In the genomic region with DNA sequence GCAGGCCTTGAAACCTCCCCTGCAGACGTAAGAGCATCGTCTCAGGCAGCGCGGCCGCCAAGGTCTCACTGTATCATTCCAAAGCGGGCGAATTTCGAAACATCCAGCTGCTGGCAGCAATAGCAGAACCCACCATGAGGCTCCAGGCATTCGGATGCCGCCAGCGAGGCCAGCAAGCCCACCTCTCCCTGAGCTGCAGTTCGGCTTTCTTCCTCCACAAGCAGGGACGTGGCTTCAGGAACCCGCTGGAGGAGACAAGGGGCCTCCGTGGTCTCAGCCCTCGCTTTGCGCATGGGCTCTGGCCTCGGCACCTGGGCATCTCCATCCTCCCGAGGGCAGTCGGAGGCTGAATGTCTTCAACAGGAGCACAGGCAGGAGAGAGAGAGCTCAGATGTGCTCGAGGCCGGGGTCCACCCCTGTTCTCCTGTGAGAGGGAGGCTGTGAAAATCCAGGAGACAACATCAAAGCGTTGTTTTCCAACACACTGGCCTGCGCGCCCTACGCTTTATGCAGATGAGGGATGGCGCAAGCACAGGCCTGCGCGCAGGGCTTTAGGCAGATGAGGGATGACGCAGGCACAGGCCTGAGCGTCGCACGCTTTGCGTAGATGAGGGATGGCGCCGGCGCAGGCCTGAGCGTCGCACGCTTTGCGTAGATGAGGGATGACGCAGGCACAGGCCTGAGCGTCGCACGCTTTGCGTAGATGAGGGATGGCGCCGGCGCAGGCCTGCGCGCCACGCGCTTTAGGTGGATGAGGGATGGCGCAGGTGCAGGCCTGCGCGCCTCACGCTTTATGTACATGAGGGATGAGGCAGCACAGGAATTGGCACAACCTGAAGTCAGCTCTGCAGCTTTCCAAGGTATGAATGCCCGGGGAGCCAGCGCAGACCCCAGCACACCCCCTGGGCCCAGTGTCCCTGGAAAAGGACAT, we compare ENCODE assay signal across 17 cellular contexts.
DNase-seq lines count a peak whose midpoint lies in the region; ATAC-seq and TF ChIP-seq lines count a peak whose summit lies in the region.
"Had no signal": no experiment of that assay in that cellular context is flagged by ENCODE, and none has a peak within 500 bp of the region (broad histone marks: within the 10 kb centered on the region; RNA-seq: fewer than 3 reads in every experiment).

No MANE protein-coding gene starts in this region.

- no peaks in the 10 kb centered on the region for H3K9me3 Mint-ChIP-seq in stimulated activated naive CD8-positive, alpha-beta T cell treated with anti-CD3 and anti-CD28 coated beads, Interleukin-15, amount 100 ng/mL, for 72 hours
- H3K9me3 Mint-ChIP-seq: central memory CD8-positive, alpha-beta T cell had no signal

- H3K27ac Mint-ChIP-seq in stimulated activated naive CD8-positive, alpha-beta T cell treated with anti-CD3 and anti-CD28 coated beads, Interleukin-15, amount 100 ng/mL, for 72 hours, result no peak overlapping the region
- H3K27ac Mint-ChIP-seq: activated CD4-positive, alpha-beta T cell treated with anti-CD3 and anti-CD28 coated beads for 36 hours had no signal

- H3K18ac ChIP-seq in neuronal stem cell (ENCODE audit: low read length), result peak overlapping the region; percentile 85

- peak overlapping the region; percentile 30 for H2BK12ac ChIP-seq in neuronal stem cell (ENCODE audit: low read length)

- H3K4ac ChIP-seq in neuronal stem cell (ENCODE audit: low read length), result no peak overlapping the region

- H3K14ac ChIP-seq in neuronal stem cell (ENCODE audit: low read length), result peak overlapping the region; percentile 90

- H4K8ac ChIP-seq in neuronal stem cell (ENCODE audit: low read depth, low read length), result no peak overlapping the region

- peak overlapping the region; percentile 30 for H2AK5ac ChIP-seq in neuronal stem cell (ENCODE audit: low read depth, low read length)

- no peaks in the 10 kb centered on the region for H3K79me1 ChIP-seq in neuronal stem cell (ENCODE audit: low read depth, low read length)

- peak; percentile 22 for ATAC-seq in stimulated activated naive CD8-positive, alpha-beta T cell treated with anti-CD3 and anti-CD28 coated beads, Interleukin-15, amount 100 ng/mL, for 72 hours
- ATAC-seq in stimulated activated naive CD8-positive, alpha-beta T cell treated with anti-CD3 and anti-CD28 coated beads, Interleukin-15, Interleukin-2, amounts not matched to agents 100 U/mL and 50 U/mL, for 24 hours, result no peak
- ATAC-seq in HG02759 (IDR thresholded peaks at IDR 0.05; ENCODE audit: unreplicated experiment), result no peak
- ATAC-seq: activated CD4-positive, alpha-beta T cell treated with anti-CD3 and anti-CD28 coated beads for 36 hours had no signal

- H3K4me1 ChIP-seq in neuronal stem cell (ENCODE audit: control insufficient read depth in 2 of 2, insufficient read depth in 1 of 2, low read depth in 1 of 2, low read length in 2 of 2), result peaks cover 0 to 3% of the 10 kb centered on the region in 2 donors
- H3K4me1 ChIP-seq: uterus had no signal

- H3K27me3 Mint-ChIP-seq in stimulated activated naive CD8-positive, alpha-beta T cell treated with anti-CD3 and anti-CD28 coated beads, Interleukin-15, amount 100 ng/mL, for 72 hours, result peaks cover 11% of the 10 kb centered on the region
- H3K27me3 Mint-ChIP-seq: activated CD4-positive, alpha-beta T cell treated with anti-CD3 and anti-CD28 coated beads for 36 hours had no signal

- H3K23ac ChIP-seq in neuronal stem cell (ENCODE audit: low read depth, low read length, poor library complexity), result peak overlapping the region; percentile 87

- no peak overlapping the region for H2AFZ ChIP-seq in neuronal stem cell (ENCODE audit: low read length)

- H3K27me3 ChIP-seq in neuronal stem cell (ENCODE audit: control insufficient read depth in 3 of 3, insufficient read depth in 3 of 3, low read depth in 1 of 3, low read length in 3 of 3) (peaks cover 0 to 12% (median 0%) of the 10 kb centered on the region in 3 experiments), MG63 (no peaks in the 10 kb centered on the region)
- H3K27me3 ChIP-seq: uterus had no signal

- H3K36me3 ChIP-seq in neuronal stem cell (replicated peaks in 1 of 2; ENCODE audit: control insufficient read depth in 2 of 2, insufficient read depth in 2 of 2, low read length in 2 of 2), result no peaks in the 10 kb centered on the region
- H3K36me3 ChIP-seq in MG63, result no peaks in the 10 kb centered on the region
- H3K36me3 ChIP-seq: uterus had no signal

- TF ChIP-seq CTCF in choroid plexus epithelial cell (conservative IDR thresholded peaks at IDR 0.05; ENCODE audit: low read depth, low read length), result no peak

- no peak overlapping the region for H3K27ac ChIP-seq in neuronal stem cell (replicated peaks; ENCODE audit: low read length)
- H3K27ac ChIP-seq: uterus had no signal

- no peak overlapping the region for H4K91ac ChIP-seq in neuronal stem cell (ENCODE audit: low read depth, low read length, poor library complexity)

- no peak overlapping the region for H2BK120ac ChIP-seq in neuronal stem cell (ENCODE audit: low read depth, low read length)

- no peak overlapping the region for H3K4me2 ChIP-seq in neuronal stem cell (ENCODE audit: insufficient read depth, low read length, poor library complexity, severe bottlenecking)

- H3K9me3 ChIP-seq in neuronal stem cell (replicated peaks in 1 of 2; ENCODE audit: control insufficient read depth in 2 of 2, insufficient read depth in 1 of 2, low read depth in 1 of 2, low read length in 2 of 2) (no peaks in the 10 kb centered on the region), MG63 (no peaks in the 10 kb centered on the region)
- H3K9me3 ChIP-seq: uterus had no signal

- no peak overlapping the region for H3K4me3 Mint-ChIP-seq in stimulated activated naive CD8-positive, alpha-beta T cell treated with anti-CD3 and anti-CD28 coated beads, Interleukin-15, amount 100 ng/mL, for 72 hours
- H3K4me3 Mint-ChIP-seq: activated CD4-positive, alpha-beta T cell treated with anti-CD3 and anti-CD28 coated beads for 36 hours; central memory CD8-positive, alpha-beta T cell had no signal

- peak overlapping the region; percentile 85 for H3K9ac ChIP-seq in neuronal stem cell (ENCODE audit: low read depth, low read length, poor library complexity)

- no peaks in the 10 kb centered on the region for H3K4me1 Mint-ChIP-seq in stimulated activated naive CD8-positive, alpha-beta T cell treated with anti-CD3 and anti-CD28 coated beads, Interleukin-15, amount 100 ng/mL, for 72 hours
- H3K4me1 Mint-ChIP-seq: activated CD4-positive, alpha-beta T cell treated with anti-CD3 and anti-CD28 coated beads for 36 hours; CD4-positive, alpha-beta memory T cell; central memory CD8-positive, alpha-beta T cell had no signal

- WGBS in neuronal stem cell (ENCODE audit: extremely low coverage in 2 of 2, insufficient read length in 2 of 2, insufficient replicate concordance in 1 of 2), 2 donors, result no CpG with 5 or more reads among the region's 59 CpGs

- DNase-seq in stimulated activated naive CD8-positive, alpha-beta T cell treated with anti-CD3 and anti-CD28 coated beads, Interleukin-15, amount 100 ng/mL, for 72 hours, result no peak
- DNase-seq in stimulated activated naive CD8-positive, alpha-beta T cell treated with anti-CD3 and anti-CD28 coated beads, Interleukin-15, Interleukin-2, amounts not matched to agents 100 U/mL and 50 U/mL, for 24 hours, result no peak
- DNase-seq in choroid plexus epithelial cell (ENCODE audit: low read depth) (peak; percentile 67), neuronal stem cell (ENCODE audit: low spot score) (no peak), NCI-H524 (lab: John Stamatoyannopoulos, UW) (no peak), MG63 (no peak), UCSD-AML1 (lab: John Stamatoyannopoulos, UW; ENCODE audit: unreplicated experiment) (no peak)
- DNase-seq: activated CD4-positive, alpha-beta T cell treated with anti-CD3 and anti-CD28 coated beads for 36 hours; CD4-positive, alpha-beta memory T cell; foreskin melanocyte; NCI-H146; NK-92 treated with Interleukin-12 subunit alpha and Interleukin-12 subunit beta, amount 100 ng/mL, for 24 hours; SIG-M5; stimulated activated naive CD4-positive, alpha-beta T cell; uterus had no signal

- no peak overlapping the region for H2BK5ac ChIP-seq in neuronal stem cell (ENCODE audit: low read length)

- no peak overlapping the region for H2BK15ac ChIP-seq in neuronal stem cell (ENCODE audit: low read length)

- H3K4me3 ChIP-seq in choroid plexus epithelial cell (ENCODE audit: low read depth, low read length) (peak overlapping the region; percentile 25), neuronal stem cell (ENCODE audit: low read length in 2 of 2) (peak overlapping the region in 1 of 2 donors; percentile 36), MG63 (no peak overlapping the region)
- H3K4me3 ChIP-seq: uterus had no signal
